1 cellular context compared by ENCODE assay signal in the genomic region with DNA sequence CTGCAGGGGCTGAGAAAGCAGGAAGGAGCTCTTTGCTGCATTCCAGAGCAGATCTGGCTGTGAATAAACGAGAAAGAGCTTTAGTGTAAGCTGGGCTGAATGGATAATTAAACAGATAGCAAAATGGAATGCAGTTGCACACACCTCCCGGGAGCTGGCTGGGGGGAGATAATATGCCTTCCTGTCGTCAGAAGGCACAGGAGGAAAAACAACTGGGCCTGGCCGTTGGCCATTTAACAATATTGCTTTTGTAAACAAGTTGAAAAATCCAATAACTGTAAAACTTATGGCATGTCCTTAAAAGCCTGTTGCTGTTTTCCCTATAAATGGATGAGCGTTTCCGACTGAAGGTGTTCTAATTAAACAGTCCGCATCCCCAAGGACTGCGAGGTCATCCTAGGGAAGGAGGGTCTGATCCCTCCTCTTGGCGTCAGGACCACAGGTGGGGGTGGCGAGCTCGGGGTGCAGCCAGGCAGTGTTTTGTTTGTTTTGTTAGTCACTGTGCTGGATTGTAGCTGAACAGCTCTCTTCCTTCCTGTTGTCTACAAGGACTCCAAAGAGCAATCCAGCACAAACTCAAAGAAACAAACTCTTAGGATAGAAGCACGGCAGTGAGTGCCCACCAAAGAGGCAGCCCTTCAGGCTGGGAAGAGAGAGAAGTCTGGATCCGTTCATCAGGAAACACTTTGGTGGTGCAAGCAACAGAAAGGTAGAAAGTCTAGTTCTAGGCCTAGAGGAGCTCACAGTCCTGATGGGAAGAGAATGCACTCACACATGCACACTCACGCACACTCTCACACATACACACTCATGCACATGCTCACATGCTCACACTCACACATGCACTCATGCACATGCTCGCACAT.
TF ChIP-seq lines count a peak whose summit lies in the region.

No MANE protein-coding gene starts in this region.

TF ChIP-seq in H1, 55 proteins besides CTCF, POLR2A, EP300 and RAD21:
- TF ChIP-seq ASH2L (IDR thresholded peaks at IDR 0.05; ENCODE audit: low read length), result peak; percentile 23
- TF ChIP-seq SP4 (IDR thresholded peaks at IDR 0.05; ENCODE audit: low read length), result no peak
- TF ChIP-seq NANOG (IDR thresholded peaks at IDR 0.05; ENCODE audit: insufficient read depth, low read depth, low read length, poor library complexity, severe bottlenecking), result no peak
- TF ChIP-seq NRF1 (IDR thresholded peaks at IDR 0.05; ENCODE audit: low read depth, low read length), result no peak
- TF ChIP-seq KDM4A (IDR thresholded peaks at IDR 0.05; ENCODE audit: low read depth, low read length, severe bottlenecking), result no peak
- TF ChIP-seq BRCA1 (IDR thresholded peaks at IDR 0.05; ENCODE audit: low read depth, low read length), result no peak
- TF ChIP-seq MAX (IDR thresholded peaks at IDR 0.05), result no peak
- no peak for TF ChIP-seq CHD1 (IDR thresholded peaks at IDR 0.05; ENCODE audit: low read depth, low read length)
